ENCODE assay signal across 8 cellular contexts in the genomic region with DNA sequence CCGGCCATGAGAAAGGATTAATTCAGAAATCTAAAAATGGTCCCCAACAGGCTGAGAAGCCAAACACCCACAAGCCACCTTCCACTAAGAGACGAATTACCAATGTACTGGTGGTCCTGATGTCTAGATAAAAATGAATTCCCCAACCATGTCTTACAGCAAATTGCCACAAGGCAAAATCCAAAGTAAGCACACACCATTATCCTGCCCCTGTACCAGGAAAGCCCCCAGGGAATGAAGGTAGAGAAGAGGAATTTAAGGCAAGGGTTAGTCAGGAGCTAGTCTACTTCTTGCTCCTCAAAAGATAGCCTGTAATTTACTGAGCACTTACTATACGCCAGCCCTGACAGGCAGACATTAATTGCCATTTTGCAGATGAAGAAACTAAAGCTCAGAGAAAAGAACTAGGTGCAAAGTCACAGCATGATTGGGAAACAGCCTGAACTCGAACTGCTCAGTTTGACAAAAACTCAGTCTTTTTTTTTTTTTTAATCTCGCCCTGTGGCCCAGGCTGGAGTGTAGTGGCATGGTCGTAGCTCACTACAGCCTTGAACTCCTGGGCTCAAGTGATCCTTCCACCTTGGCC.
DNase-seq lines count a peak whose midpoint lies in the region; ATAC-seq and TF ChIP-seq lines count a peak whose summit lies in the region.

No MANE protein-coding gene starts in this region.

- H3K4me1 Mint-ChIP-seq in IgD-negative memory B cell (peaks cover 53 to 70% (median 53%) of the 10 kb centered on the region in 3 donors), nephron (peaks cover 93% of the 10 kb centered on the region)
- peaks cover 86% of the 10 kb centered on the region for H3K4me1 Mint-ChIP-seq in central memory CD8-positive, alpha-beta T cell

- ATAC-seq in central memory CD8-positive, alpha-beta T cell (replicated peaks; ENCODE audit: extremely low read depth, poor library complexity, severe bottlenecking) = no peak

- TF ChIP-seq CTCF in nephron (IDR thresholded peaks at IDR 0.05; ENCODE audit: unreplicated experiment in 3 of 3) (no peak), GM10248 (IDR thresholded peaks at IDR 0.05; ENCODE audit: control extremely low read depth, extremely low read depth, low read depth, missing control alignments) (no peak)

- peak; percentile 37 for DNase-seq in CD1c-positive myeloid dendritic cell (ENCODE audit: extremely low spot score)
- DNase-seq in central memory CD8-positive, alpha-beta T cell (ENCODE audit: low spot score in 2 of 2) = no peak
- no peak for DNase-seq in cerebellar nuclear complex (lab: John Stamatoyannopoulos, UW)
- no peak for DNase-seq in GM10248 (ENCODE audit: extremely low spot score)
- DNase-seq in T1000 (lab: John Stamatoyannopoulos, UW) = no peak
- no peak for DNase-seq in cortex of kidney (lab: John Stamatoyannopoulos, UW)

- POLR2A ChIA-PET in GM10248 (lab: Yijun Ruan, JAX) = interaction anchor here (0.6 to 1.1 kb wide), 3 partner anchors 17 to 59 kb away, joined by 3 to 4 read pairs (median 3); no protein-coding TSS in a partner anchor

- peaks cover 2% of the 10 kb centered on the region for H3K27me3 Mint-ChIP-seq in IgD-negative memory B cell
- no peaks in the 10 kb centered on the region for H3K27me3 Mint-ChIP-seq in central memory CD8-positive, alpha-beta T cell
- H3K27me3 Mint-ChIP-seq in nephron (ENCODE audit: low read depth) = peaks cover 4% of the 10 kb centered on the region

- CTCF ChIA-PET in GM10248 (lab: Yijun Ruan, JAX) = interaction anchor here (0.6 to 6.2 kb wide), 9 partner anchors 11 to 225 kb away, joined by 3 to 42 read pairs (median 3); a partner anchor contains a TSS

- H3K36me3 Mint-ChIP-seq in IgD-negative memory B cell (peaks cover 11% of the 10 kb centered on the region), nephron (ENCODE audit: low read depth) (no peaks in the 10 kb centered on the region)
- H3K36me3 Mint-ChIP-seq in central memory CD8-positive, alpha-beta T cell (ENCODE audit: insufficient read depth) = peaks cover 7% of the 10 kb centered on the region

- H3K4me3 Mint-ChIP-seq in IgD-negative memory B cell (peak overlapping the region; percentile 89 to 100 (median 100)), nephron (no peak overlapping the region)
- H3K4me3 Mint-ChIP-seq in central memory CD8-positive, alpha-beta T cell = peak overlapping the region; percentile 72

- H3K9me3 Mint-ChIP-seq in IgD-negative memory B cell (no peaks in the 10 kb centered on the region), nephron (no peaks in the 10 kb centered on the region)
- H3K9me3 Mint-ChIP-seq in central memory CD8-positive, alpha-beta T cell = no peaks in the 10 kb centered on the region

- H3K27ac Mint-ChIP-seq in IgD-negative memory B cell (peak overlapping the region; percentile 81 to 96 (median 95)), nephron (peak overlapping the region; percentile 43 to 84 (median 76))
- H3K27ac Mint-ChIP-seq in central memory CD8-positive, alpha-beta T cell (ENCODE audit: low read depth) = peak overlapping the region; percentile 99

Comparison
In these comparisons a context has a peak if more than half of its experiments do, and no peak if none do; other contexts are left out.
1. H3K4me3 Mint-ChIP-seq: peak in IgD-negative memory B cell (4 of 4) and central memory CD8-positive, alpha-beta T cell (single experiment); none in nephron (0 of 3).
2. Peak in every context shown above with its lines, with median percentiles within 50 percentile points of each other: H3K27ac Mint-ChIP-seq.